In the genomic region with DNA sequence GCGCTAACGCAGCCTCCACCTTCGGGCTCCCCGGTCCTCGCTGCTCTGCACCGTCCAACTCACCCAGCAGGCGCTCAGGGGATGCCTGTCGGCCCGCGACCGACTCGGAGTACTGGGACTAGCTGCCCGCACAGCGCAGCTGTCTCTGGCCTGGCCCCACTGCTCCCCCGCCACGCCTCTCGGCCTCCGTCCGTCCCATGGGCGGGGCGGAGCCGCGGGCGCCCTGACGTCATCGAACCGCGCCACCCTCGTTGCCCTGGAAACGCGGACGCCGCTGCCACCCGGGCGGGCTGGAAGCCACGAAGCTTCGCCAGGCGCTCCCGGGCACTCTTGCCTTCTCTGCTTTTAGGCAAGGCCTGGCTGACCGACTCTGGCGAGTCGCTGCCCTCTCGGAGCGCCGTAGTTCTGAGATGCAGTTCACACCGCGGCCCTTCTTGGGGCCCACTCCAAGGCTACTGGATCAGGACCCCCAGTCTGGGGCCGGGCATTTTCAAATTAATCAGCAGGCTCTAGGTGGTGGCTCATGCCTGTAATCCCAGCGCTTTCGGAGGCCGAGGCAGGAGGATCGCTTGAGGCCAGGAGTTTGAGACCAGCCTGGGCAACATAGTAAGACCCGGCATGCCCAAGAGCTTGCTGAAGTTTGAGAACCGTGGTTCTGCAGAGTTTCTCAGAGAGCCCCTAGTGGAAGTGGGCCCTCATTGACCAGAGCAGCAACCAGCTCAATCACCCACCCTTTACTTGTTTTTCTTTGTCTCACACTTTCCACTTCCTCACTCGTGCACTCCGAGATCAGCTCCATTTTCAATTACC, we compare ENCODE assay signal across 8 cellular contexts. TPM values are rescaled to one million over a fixed set of nuclear protein-coding genes. Genes with fewer than 3 reads are reported as not detected.
DNase-seq lines count a peak whose midpoint lies in the region; ATAC-seq and TF ChIP-seq lines count a peak whose summit lies in the region.

No MANE protein-coding gene starts in this region.

- H3K4me3 ChIP-seq in coronary artery (peak overlapping the region; percentile 81), left lung (peak overlapping the region; percentile 66 to 77)

- H3K27me3 ChIP-seq in left lung: no peaks in the 10 kb centered on the region

- H3K4me3 Mint-ChIP-seq in activated CD4-positive, alpha-beta T cell treated with anti-CD3 and anti-CD28 coated beads, Interleukin-2, amount 10 ng/mL, durations not matched to agents 24 days and 14 days: peak overlapping the region; percentile 97

- ATAC-seq in GM19324 (IDR thresholded peaks at IDR 0.05; ENCODE audit: low FRiP score, unreplicated experiment) (peak; percentile 98), HG03457 (IDR thresholded peaks at IDR 0.05; ENCODE audit: unreplicated experiment) (peak; percentile 87), left lung (peak; percentile 99)

- intact Hi-C loops in activated CD4-positive, alpha-beta T cell treated with anti-CD3 and anti-CD28 coated beads, Interleukin-2, amount 10 ng/mL, durations not matched to agents 24 days and 14 days (cut with micrococcal nuclease): loop anchor here (1.0 kb wide), 3 partner anchors 9 to 270 kb away; partner anchors contain the start of genes ABLIM2, ACOX3 and TRMT44
- intact Hi-C loops in left lung (cut with DNase I): no loop called here

- peaks cover 18% of the 10 kb centered on the region for H3K4me1 Mint-ChIP-seq in activated CD4-positive, alpha-beta T cell treated with anti-CD3 and anti-CD28 coated beads, Interleukin-2, amount 10 ng/mL, durations not matched to agents 24 days and 14 days

- H3K9me3 ChIP-seq in left lung: no peaks in the 10 kb centered on the region

- H3K36me3 ChIP-seq in left lung: peaks cover 0 to 5% of the 10 kb centered on the region in 2 donors

- TF ChIP-seq CTCF in coronary artery (IDR thresholded peaks at IDR 0.05) (peak; percentile 26), left lung (IDR thresholded peaks at IDR 0.05) (peak in 1 of 2 donors; percentile 25)

- H3K27ac ChIP-seq in coronary artery (peak overlapping the region; percentile 75 to 89), left lung (peak overlapping the region; percentile 73 to 81)

- peaks cover 4 to 25% of the 10 kb centered on the region in 2 donors for H3K4me1 ChIP-seq in left lung

- H3K9me3 Mint-ChIP-seq in activated CD4-positive, alpha-beta T cell treated with anti-CD3 and anti-CD28 coated beads, Interleukin-2, amount 10 ng/mL, durations not matched to agents 24 days and 14 days: no peaks in the 10 kb centered on the region

- peak in 13 of 14 donors; percentile 82 to 96 (median 88) for DNase-seq in C1 segment of cervical spinal cord (lab: John Stamatoyannopoulos, UW)
- peak; percentile 7 for DNase-seq in NCI-H524 treated with DMSO at 0.1 percent for 48 hours (lab: John Stamatoyannopoulos, UW)
- peak; percentile 99 for DNase-seq in activated CD4-positive, alpha-beta T cell treated with anti-CD3 and anti-CD28 coated beads, Interleukin-2, amount 10 ng/mL, durations not matched to agents 24 days and 14 days
- peak; percentile 91 for DNase-seq in coronary artery (ENCODE audit: low spot score)
- DNase-seq in left lung: peak; percentile 88 to 96
- DNase-seq in stimulated activated CD4-positive, alpha-beta T cell treated with anti-CD3 and anti-CD28 coated beads, Interleukin-2, amount 100 ng/mL, for 48 hours: peak; percentile 95 to 98

- H3K27ac Mint-ChIP-seq in activated CD4-positive, alpha-beta T cell treated with anti-CD3 and anti-CD28 coated beads, Interleukin-2, amount 10 ng/mL, durations not matched to agents 24 days and 14 days: peak overlapping the region; percentile 92

- no peaks in the 10 kb centered on the region for H3K27me3 Mint-ChIP-seq in activated CD4-positive, alpha-beta T cell treated with anti-CD3 and anti-CD28 coated beads, Interleukin-2, amount 10 ng/mL, durations not matched to agents 24 days and 14 days

- H3K36me3 Mint-ChIP-seq in activated CD4-positive, alpha-beta T cell treated with anti-CD3 and anti-CD28 coated beads, Interleukin-2, amount 10 ng/mL, durations not matched to agents 24 days and 14 days (ENCODE audit: low read depth): no peaks in the 10 kb centered on the region

RNA-seq across cellular contexts. Expression of gene ACOX3, which starts 12.0 kb away (rescaled TPM):
- 20.5 and 23.0 TPM in 2 replicates for total RNA-seq in activated CD4-positive, alpha-beta T cell treated with anti-CD3 and anti-CD28 coated beads, Interleukin-2, amount 10 ng/mL, durations not matched to agents 24 days and 14 days
- total RNA-seq in left lung: 10 to 100 TPM; 22.5 to 31.7 TPM

RNA-seq across cellular contexts. Expression of gene TRMT44, which starts 12.1 kb away (rescaled TPM):
- 35.7 and 38.5 TPM in 2 replicates for total RNA-seq in activated CD4-positive, alpha-beta T cell treated with anti-CD3 and anti-CD28 coated beads, Interleukin-2, amount 10 ng/mL, durations not matched to agents 24 days and 14 days
- 10 to 100 TPM; 15.0 to 18.7 TPM for total RNA-seq in left lung

Comparison
In these comparisons a context has a peak if more than half of its experiments do, and no peak if none do; other contexts are left out.
1. Peak in every context shown above with its lines: DNase-seq, ATAC-seq, H3K4me3 ChIP-seq and H3K27ac ChIP-seq.
2. DNase-seq: peak in every context shown above with its lines; median percentile 99 in activated CD4-positive, alpha-beta T cell treated with anti-CD3 and anti-CD28 coated beads, Interleukin-2, amount 10 ng/mL, durations not matched to agents 24 days and 14 days; 96 in stimulated activated CD4-positive, alpha-beta T cell treated with anti-CD3 and anti-CD28 coated beads, Interleukin-2, amount 100 ng/mL, for 48 hours; 92 in left lung; 91 in coronary artery; 88 in C1 segment of cervical spinal cord; 7 in NCI-H524 treated with DMSO at 0.1 percent for 48 hours.